Comparison of ENCODE assay signal across 8 cellular contexts in genomic region chr1:52055066-52055853, GRCh38. TPM values are rescaled to one million over a fixed set of nuclear protein-coding genes. Genes with fewer than 3 reads are reported as not detected.
DNase-seq lines count a peak whose midpoint lies in the region; ATAC-seq and TF ChIP-seq lines count a peak whose summit lies in the region.

TXNDC12 (minus strand) TSS chr1:52055191; CDS start chr1:52055096, 95 bp downstream.

- no peaks in the 10 kb centered on the region for H3K9me3 Mint-ChIP-seq in activated naive CD4-positive, alpha-beta T cell treated with anti-CD3 and anti-CD28 coated beads, Interleukin-2, amount 10 ng/mL, durations not matched to agents 7 days and 5 days

- H3K9ac ChIP-seq in SK-N-MC (ENCODE audit: insufficient read length) (peak within 1 kb of the TSS; percentile 90), neuronal stem cell (ENCODE audit: low read depth, low read length, poor library complexity) (peak within 1 kb of the TSS; percentile 97)

- peak within 1 kb of the TSS; percentile 87 for H3K23ac ChIP-seq in neuronal stem cell (ENCODE audit: low read depth, low read length, poor library complexity)

- peak within 1 kb of the TSS; percentile 87 for H2AFZ ChIP-seq in neuronal stem cell (ENCODE audit: low read length)

- peak within 1 kb of the TSS; percentile 85 for H3K18ac ChIP-seq in neuronal stem cell (ENCODE audit: low read length)

- TF ChIP-seq EP300 in gastroesophageal sphincter (IDR thresholded peaks at IDR 0.05) (no peak), suprapubic skin (IDR thresholded peaks at IDR 0.05) (no peak)

- TF ChIP-seq POLR2A in NB4 (IDR thresholded peaks at IDR 0.05; ENCODE audit: extremely low read depth, insufficient read length) (peak; percentile 83), gastroesophageal sphincter (IDR thresholded peaks at IDR 0.05) (peak; percentile 33 to 40), suprapubic skin (IDR thresholded peaks at IDR 0.05) (peak in 1 of 2 donors; percentile 64)

- peaks cover 7 to 29% of the 10 kb centered on the region in 2 experiments for H3K36me3 ChIP-seq in HEK293 (ENCODE audit: control insufficient read depth in 2 of 2, insufficient read depth in 1 of 2, low read length in 2 of 2)
- peaks cover 35% of the 10 kb centered on the region for H3K36me3 ChIP-seq in SK-N-MC (ENCODE audit: insufficient read depth, low read length)
- H3K36me3 ChIP-seq in gastroesophageal sphincter, result peaks cover 0 to 26% of the 10 kb centered on the region in 2 donors
- peaks cover 1 to 57% of the 10 kb centered on the region in 2 donors for H3K36me3 ChIP-seq in neuronal stem cell (replicated peaks in 1 of 2; ENCODE audit: control insufficient read depth in 2 of 2, insufficient read depth in 2 of 2, low read length in 2 of 2)
- peaks cover 3% of the 10 kb centered on the region for H3K36me3 ChIP-seq in suprapubic skin

- peak within 1 kb of the TSS; percentile 30 for H2BK5ac ChIP-seq in neuronal stem cell (ENCODE audit: low read length)

- H3K9me3 ChIP-seq in HEK293 (ENCODE audit: control insufficient read depth, insufficient read depth, low read depth, low read length) (no peaks in the 10 kb centered on the region), SK-N-MC (ENCODE audit: low read depth, low read length) (no peaks in the 10 kb centered on the region), gastroesophageal sphincter (no peaks in the 10 kb centered on the region), neuronal stem cell (replicated peaks in 1 of 2; ENCODE audit: control insufficient read depth in 2 of 2, insufficient read depth in 1 of 2, low read depth in 1 of 2, low read length in 2 of 2) (no peaks in the 10 kb centered on the region), suprapubic skin (no peaks in the 10 kb centered on the region)

- POLR2A ChIA-PET in HEK293 (lab: Yijun Ruan, JAX), result interaction anchor here (0.5 to 3.1 kb wide), 13 partner anchors 12 to 498 kb away, joined by 3 to 30 read pairs (median 4); partner anchors contain the start of genes CC2D1B, KTI12, ORC1 and PRPF38A

- no peak within 1 kb of the TSS for H3K4ac ChIP-seq in neuronal stem cell (ENCODE audit: low read length)

- peak within 1 kb of the TSS; percentile 69 for H3K4me2 ChIP-seq in neuronal stem cell (ENCODE audit: insufficient read depth, low read length, poor library complexity, severe bottlenecking)

- H2BK12ac ChIP-seq in neuronal stem cell (ENCODE audit: low read length), result no peak within 1 kb of the TSS

- peaks cover 28% of the 10 kb centered on the region for H3K36me3 Mint-ChIP-seq in activated naive CD4-positive, alpha-beta T cell treated with anti-CD3 and anti-CD28 coated beads, Interleukin-2, amount 10 ng/mL, durations not matched to agents 7 days and 5 days

- H4K8ac ChIP-seq in neuronal stem cell (ENCODE audit: low read depth, low read length), result no peak within 1 kb of the TSS

- no peaks in the 10 kb centered on the region for H3K79me1 ChIP-seq in neuronal stem cell (ENCODE audit: low read depth, low read length)

- ATAC-seq in gastroesophageal sphincter, result peak; percentile 74

- no peak within 1 kb of the TSS for H4K91ac ChIP-seq in neuronal stem cell (ENCODE audit: low read depth, low read length, poor library complexity)

- no peak within 1 kb of the TSS for H2AK5ac ChIP-seq in neuronal stem cell (ENCODE audit: low read depth, low read length)

- CTCF ChIA-PET in HEK293 (lab: Yijun Ruan, JAX), result interaction anchor here (0.6 kb wide), 1 partner anchor 45 kb away, joined by 3 read pairs; no protein-coding TSS in a partner anchor
- CTCF ChIA-PET in activated naive CD4-positive, alpha-beta T cell treated with anti-CD3 and anti-CD28 coated beads, Interleukin-2, amount 10 ng/mL, durations not matched to agents 7 days and 5 days (lab: Charles Lee), result no interaction called here

- peak within 1 kb of the TSS; percentile 97 for H3K27ac Mint-ChIP-seq in activated naive CD4-positive, alpha-beta T cell treated with anti-CD3 and anti-CD28 coated beads, Interleukin-2, amount 10 ng/mL, durations not matched to agents 7 days and 5 days

- H2BK120ac ChIP-seq in neuronal stem cell (ENCODE audit: low read depth, low read length), result no peak within 1 kb of the TSS

- 0 to 1% methylated on average over 26 to 37 of the region's 45 CpGs for WGBS in gastroesophageal sphincter (ENCODE audit: low coverage in 1 of 2), 2 donors
- no CpG with 5 or more reads among the region's 45 CpGs for WGBS in neuronal stem cell (ENCODE audit: extremely low coverage in 2 of 2, insufficient read length in 2 of 2, insufficient replicate concordance in 1 of 2), 2 donors
- WGBS in suprapubic skin, result under 1% methylated on average over 43 of the region's 45 CpGs

- H3K4me1 ChIP-seq in HEK293 (ENCODE audit: control insufficient read depth, insufficient read depth, low read length) (peaks cover 11% of the 10 kb centered on the region; the same call in 1 of the 2 replicates), gastroesophageal sphincter (peaks cover 7 to 58% (median 7%) of the 10 kb centered on the region in 3 donors), neuronal stem cell (ENCODE audit: control insufficient read depth in 2 of 2, insufficient read depth in 1 of 2, low read depth in 1 of 2, low read length in 2 of 2) (peaks cover 3 to 9% of the 10 kb centered on the region in 2 donors), suprapubic skin (peaks cover 49% of the 10 kb centered on the region)

- TF ChIP-seq CTCF in HEK293 (tag by site-specific recombination; IDR thresholded peaks at IDR 0.05) (peak; percentile 15; the same call in 1 of the 2 replicates), NB4 (IDR thresholded peaks at IDR 0.05; ENCODE audit: low read depth, low read length) (no peak), gastroesophageal sphincter (IDR thresholded peaks at IDR 0.05) (no peak), suprapubic skin (IDR thresholded peaks at IDR 0.05) (no peak)

- H3K14ac ChIP-seq in neuronal stem cell (ENCODE audit: low read length), result no peak within 1 kb of the TSS

- peak within 1 kb of the TSS; percentile 93 for H3K4me3 Mint-ChIP-seq in activated naive CD4-positive, alpha-beta T cell treated with anti-CD3 and anti-CD28 coated beads, Interleukin-2, amount 10 ng/mL, durations not matched to agents 7 days and 5 days

- in situ Hi-C loops in G401 (cut with HindIII; ENCODE audit: low sequenced_read_pairs), result no loop called here

- H3K4me3 ChIP-seq in HEK293 (ENCODE audit: low read depth, low read length) (peak within 1 kb of the TSS; percentile 91), NB4 (ENCODE audit: low read depth, low read length) (peak within 1 kb of the TSS; percentile 87), SK-N-MC (peak within 1 kb of the TSS; percentile 93), gastroesophageal sphincter (peak within 1 kb of the TSS; percentile 79 to 87), neuronal stem cell (ENCODE audit: low read length in 2 of 2) (peak within 1 kb of the TSS; percentile 71 to 91), suprapubic skin (peak within 1 kb of the TSS; percentile 98)

- peaks cover 52% of the 10 kb centered on the region for H3K4me1 Mint-ChIP-seq in activated naive CD4-positive, alpha-beta T cell treated with anti-CD3 and anti-CD28 coated beads, Interleukin-2, amount 10 ng/mL, durations not matched to agents 7 days and 5 days

- H3K27me3 ChIP-seq in gastroesophageal sphincter, result no peaks in the 10 kb centered on the region
- no peaks in the 10 kb centered on the region for H3K27me3 ChIP-seq in neuronal stem cell (ENCODE audit: control insufficient read depth in 3 of 3, insufficient read depth in 3 of 3, low read depth in 1 of 3, low read length in 3 of 3)
- H3K27me3 ChIP-seq in suprapubic skin, result no peaks in the 10 kb centered on the region

- DNase-seq in G401 (ENCODE audit: low spot score), result peak; percentile 97
- DNase-seq in NB4 (ENCODE audit: low read depth), result peak; percentile 92
- peak; percentile 81 for DNase-seq in SK-N-MC (ENCODE audit: low read depth, low spot score)
- peak; percentile 83 for DNase-seq in activated naive CD4-positive, alpha-beta T cell treated with anti-CD3 and anti-CD28 coated beads, Interleukin-2, amount 10 ng/mL, durations not matched to agents 7 days and 5 days
- peak; percentile 78 for DNase-seq in neuronal stem cell (ENCODE audit: low spot score)
- peak; percentile 87 to 92 for DNase-seq in suprapubic skin (ENCODE audit: low spot score in 2 of 2)

- H2BK15ac ChIP-seq in neuronal stem cell (ENCODE audit: low read length), result no peak within 1 kb of the TSS

- H3K27me3 Mint-ChIP-seq in activated naive CD4-positive, alpha-beta T cell treated with anti-CD3 and anti-CD28 coated beads, Interleukin-2, amount 10 ng/mL, durations not matched to agents 7 days and 5 days, result no peaks in the 10 kb centered on the region

- H3K27ac ChIP-seq in HEK293 (ENCODE audit: extremely low read depth, low read depth, low read length), result peak within 1 kb of the TSS; percentile 84
- H3K27ac ChIP-seq in SK-N-MC, result peak within 1 kb of the TSS; percentile 97
- H3K27ac ChIP-seq in gastroesophageal sphincter, result peak within 1 kb of the TSS; percentile 87 to 96 (median 91)
- H3K27ac ChIP-seq in neuronal stem cell (replicated peaks; ENCODE audit: low read length), result peak within 1 kb of the TSS; percentile 89
- H3K27ac ChIP-seq in suprapubic skin, result peak within 1 kb of the TSS; percentile 96

TF ChIP-seq in HEK293, 187 proteins besides CTCF, POLR2A, EP300 and RAD21 (continues in another document):
- TF ChIP-seq ZNF558 (tag by site-specific recombination; IDR thresholded peaks at IDR 0.05) (peak; percentile 37; the same call in 1 of the 2 replicates), ZNF621 (tag by site-specific recombination; IDR thresholded peaks at IDR 0.05) (no peak), ZNF350 (tag by site-specific recombination; IDR thresholded peaks at IDR 0.05) (no peak), ZFP3 (tag by site-specific recombination; IDR thresholded peaks at IDR 0.05; ENCODE audit: low read depth) (no peak), RBAK (tag by site-specific recombination; IDR thresholded peaks at IDR 0.05) (no peak), PRDM1 (tag by site-specific recombination; IDR thresholded peaks at IDR 0.05) (peak; percentile 46; the same call in 1 of the 2 replicates)
- TF ChIP-seq, protein P1, sequence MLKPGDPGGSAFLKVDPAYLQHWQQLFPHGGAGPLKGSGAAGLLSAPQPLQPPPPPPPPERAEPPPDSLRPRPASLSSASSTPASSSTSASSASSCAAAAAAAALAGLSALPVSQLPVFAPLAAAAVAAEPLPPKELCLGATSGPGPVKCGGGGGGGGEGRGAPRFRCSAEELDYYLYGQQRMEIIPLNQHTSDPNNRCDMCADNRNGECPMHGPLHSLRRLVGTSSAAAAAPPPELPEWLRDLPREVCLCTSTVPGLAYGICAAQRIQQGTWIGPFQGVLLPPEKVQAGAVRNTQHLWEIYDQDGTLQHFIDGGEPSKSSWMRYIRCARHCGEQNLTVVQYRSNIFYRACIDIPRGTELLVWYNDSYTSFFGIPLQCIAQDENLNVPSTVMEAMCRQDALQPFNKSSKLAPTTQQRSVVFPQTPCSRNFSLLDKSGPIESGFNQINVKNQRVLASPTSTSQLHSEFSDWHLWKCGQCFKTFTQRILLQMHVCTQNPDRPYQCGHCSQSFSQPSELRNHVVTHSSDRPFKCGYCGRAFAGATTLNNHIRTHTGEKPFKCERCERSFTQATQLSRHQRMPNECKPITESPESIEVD (tag by site-specific recombination; IDR thresholded peaks at IDR 0.05), result no peak; the same call in 1 of the 2 replicates

RNA-seq across cellular contexts. Expression of gene TXNDC12, which starts in this region (rescaled TPM):
- 44.6 and 62.4 TPM in 2 replicates for total RNA-seq in G401 (2014; rRNA removed; shearing (Covaris generic))
- total RNA-seq in gastroesophageal sphincter (10 to 100 TPM; 16.9 to 23.0 (median 19.6) TPM), suprapubic skin (10 to 100 TPM; 22.4 to 26.4 (median 25.5) TPM)
- 130 TPM for polyA plus RNA-seq in neuronal stem cell (2013, experiment 1 of 2)
- polyA plus RNA-seq in neuronal stem cell (2013, experiment 2 of 2), result 134 TPM

Comparison
In these comparisons a context has a peak if more than half of its experiments do, and no peak if none do; other contexts are left out.
1. Peak in every context shown above with its lines: DNase-seq, ATAC-seq, H3K4me3 ChIP-seq and H3K27ac ChIP-seq.